ENCODE assay signal across 33 cellular contexts in the genomic region with DNA sequence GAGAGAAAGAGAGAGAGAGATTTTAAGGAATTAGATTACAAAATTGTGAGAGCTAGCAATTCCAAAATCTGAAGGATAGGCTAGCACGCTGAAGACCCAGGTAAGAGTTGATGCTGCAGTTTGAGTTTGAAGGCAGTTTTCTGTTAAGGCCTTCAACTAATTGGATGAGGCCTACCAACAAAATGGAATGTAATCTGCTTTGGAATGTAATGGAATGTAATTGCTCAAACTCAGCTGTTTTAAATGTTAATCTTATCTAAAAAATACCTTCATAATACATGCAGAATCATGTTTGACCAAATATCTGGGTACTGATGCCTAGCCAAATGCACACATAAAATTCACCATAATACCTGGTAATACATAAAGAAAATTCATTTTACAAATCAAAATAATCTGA.
"Had no signal": no experiment of that assay in that cellular context is flagged by ENCODE, and none has a peak within 500 bp of the region (broad histone marks: within the 10 kb centered on the region; RNA-seq: fewer than 3 reads in every experiment).

No MANE protein-coding gene starts in this region.

- H3K36me3 Mint-ChIP-seq: activated naive CD4-positive, alpha-beta T cell treated with anti-CD3 and anti-CD28 coated beads, Interleukin-2, amount 10 ng/mL, durations not matched to agents 7 days and 5 days; activated naive CD8-positive, alpha-beta T cell treated with anti-CD3 and anti-CD28 coated beads, Interleukin-2, amount 10 ng/mL, durations not matched to agents 7 days and 5 days; mesothelial cell of epicardium; naive B cell; stimulated activated naive B cell treated with anti-CD40 and anti-IgM and Interleukin-4, amounts not matched to agents 10 μg/mL and 1 μg/mL and 100 μg/mL, for 72 hours had no signal

- H3K9me3 ChIP-seq: breast epithelium, heart right ventricle, pancreas, prostate gland, sigmoid colon, suprapubic skin, tibial artery, upper lobe of right lung had no signal

- H3K4me3 Mint-ChIP-seq: activated CD4-positive, alpha-beta memory T cell treated with anti-CD3 and anti-CD28 coated beads, Interleukin-2, amount 10 ng/mL, durations not matched to agents 7 days and 5 days; activated CD4-positive, alpha-beta T cell treated with anti-CD3 and anti-CD28 coated beads, Interleukin-2, amount 10 ng/mL, durations not matched to agents 24 days and 14 days; activated naive CD4-positive, alpha-beta T cell treated with anti-CD3 and anti-CD28 coated beads, Interleukin-2, amount 10 ng/mL, durations not matched to agents 7 days and 5 days; activated naive CD8-positive, alpha-beta T cell treated with anti-CD3 and anti-CD28 coated beads, Interleukin-2, amount 10 ng/mL, durations not matched to agents 7 days and 5 days; activated T-cell treated with anti-CD3 and anti-CD28 coated beads, Interleukin-2, amount 50 U/mL, for 24 hours; dendritic cell treated with granulocyte-macrophage colony-stimulating factor and Interleukin-4, amounts not matched to agents 40 ng/mL and 50 ng/mL, for 4 days; endodermal cell; mesothelial cell of epicardium; naive B cell; nephron progenitor cell; stimulated activated naive B cell treated with anti-CD40 and anti-IgM and Interleukin-4, amounts not matched to agents 10 μg/mL and 1 μg/mL and 100 μg/mL, for 72 hours; T-helper 1 cell treated with Interleukin-12 subunit alpha and Interleukin-12 subunit beta and Interleukin-4 antibody, amounts not matched to agents 30 μg/mL and 1 μg/mL, for 36 hours had no signal

- H3K27me3 ChIP-seq: breast epithelium, heart right ventricle, pancreas, sigmoid colon, suprapubic skin, tibial artery, upper lobe of right lung had no signal

- H3K4me1 ChIP-seq: breast epithelium, pancreas, prostate gland, suprapubic skin, upper lobe of right lung had no signal

- ATAC-seq: esophagus mucosa; heart right ventricle; left ventricle myocardium superior; pancreas; stimulated activated naive B cell treated with anti-CD40 and anti-IgM and Interleukin-4, amounts not matched to agents 10 μg/mL and 1 μg/mL and 100 μg/mL, for 72 hours; upper lobe of right lung had no signal

- H3K4me2 ChIP-seq: smooth muscle cell had no signal

- H3K4me3 ChIP-seq: breast epithelium, heart right ventricle, pancreas, prostate gland, sigmoid colon, smooth muscle cell, suprapubic skin, tibial artery, upper lobe of right lung had no signal

- DNase-seq: activated CD4-positive, alpha-beta memory T cell treated with anti-CD3 and anti-CD28 coated beads, Interleukin-2, amount 10 ng/mL, durations not matched to agents 7 days and 5 days; activated CD4-positive, alpha-beta T cell treated with anti-CD3 and anti-CD28 coated beads, Interleukin-2, amount 10 ng/mL, durations not matched to agents 24 days and 14 days; activated CD4-positive, CD25-positive, alpha-beta regulatory T cell treated with anti-CD3 and anti-CD28 coated beads, Interleukin-2, amount 50 U/mL, for 72 hours; activated CD8-positive, alpha-beta memory T cell treated with anti-CD3 and anti-CD28 coated beads, Interleukin-2, amount 50 U/mL, for 48 hours; activated gamma-delta T cell; activated naive CD4-positive, alpha-beta T cell treated with anti-CD3 and anti-CD28 coated beads, Interleukin-2, amount 10 ng/mL, durations not matched to agents 7 days and 5 days; activated naive CD8-positive, alpha-beta T cell treated with anti-CD3 and anti-CD28 coated beads, Interleukin-2, amount 10 ng/mL, durations not matched to agents 7 days and 5 days; activated T-cell treated with anti-CD3 and anti-CD28 coated beads, Interleukin-2, amount 50 U/mL, for 24 hours; amniotic stem cell; central memory CD4-positive, alpha-beta T cell; endodermal cell; foreskin melanocyte; heart right ventricle; left ventricle myocardium superior; naive B cell; nephron progenitor cell; nucleus accumbens; pancreas; retina; sigmoid colon; stimulated activated CD4-positive, alpha-beta T cell treated with anti-CD3 and anti-CD28 coated beads, Interleukin-1b, Interleukin-23, amount 100 ng/mL, for 48 hours; stimulated activated naive B cell treated with anti-CD40 and anti-IgM and Interleukin-4, amounts not matched to agents 10 μg/mL and 1 μg/mL and 100 μg/mL, for 72 hours; T-helper 9 cell; tibial artery; upper lobe of right lung had no signal

- H3K36me3 ChIP-seq: breast epithelium, heart right ventricle, pancreas, prostate gland, sigmoid colon, suprapubic skin, tibial artery, upper lobe of right lung had no signal

- H3K27ac Mint-ChIP-seq: activated CD4-positive, alpha-beta memory T cell treated with anti-CD3 and anti-CD28 coated beads, Interleukin-2, amount 10 ng/mL, durations not matched to agents 7 days and 5 days; activated CD4-positive, alpha-beta T cell treated with anti-CD3 and anti-CD28 coated beads, Interleukin-2, amount 10 ng/mL, durations not matched to agents 24 days and 14 days; activated naive CD4-positive, alpha-beta T cell treated with anti-CD3 and anti-CD28 coated beads, Interleukin-2, amount 10 ng/mL, durations not matched to agents 7 days and 5 days; activated naive CD8-positive, alpha-beta T cell treated with anti-CD3 and anti-CD28 coated beads, Interleukin-2, amount 10 ng/mL, durations not matched to agents 7 days and 5 days; activated T-cell treated with anti-CD3 and anti-CD28 coated beads, Interleukin-2, amount 50 U/mL, for 24 hours; dendritic cell treated with granulocyte-macrophage colony-stimulating factor and Interleukin-4, amounts not matched to agents 40 ng/mL and 50 ng/mL, for 4 days; endodermal cell; naive B cell; nephron progenitor cell; stimulated activated naive B cell treated with anti-CD40 and anti-IgM and Interleukin-4, amounts not matched to agents 10 μg/mL and 1 μg/mL and 100 μg/mL, for 72 hours; T-helper 1 cell treated with Interleukin-12 subunit alpha and Interleukin-12 subunit beta and Interleukin-4 antibody, amounts not matched to agents 30 μg/mL and 1 μg/mL, for 36 hours had no signal

- H3K4me1 Mint-ChIP-seq: activated CD4-positive, alpha-beta memory T cell treated with anti-CD3 and anti-CD28 coated beads, Interleukin-2, amount 10 ng/mL, durations not matched to agents 7 days and 5 days; activated CD4-positive, alpha-beta T cell treated with anti-CD3 and anti-CD28 coated beads, Interleukin-2, amount 10 ng/mL, durations not matched to agents 24 days and 14 days; activated naive CD4-positive, alpha-beta T cell treated with anti-CD3 and anti-CD28 coated beads, Interleukin-2, amount 10 ng/mL, durations not matched to agents 7 days and 5 days; activated naive CD8-positive, alpha-beta T cell treated with anti-CD3 and anti-CD28 coated beads, Interleukin-2, amount 10 ng/mL, durations not matched to agents 7 days and 5 days; naive B cell; nephron progenitor cell; stimulated activated naive B cell treated with anti-CD40 and anti-IgM and Interleukin-4, amounts not matched to agents 10 μg/mL and 1 μg/mL and 100 μg/mL, for 72 hours had no signal

- H3K27ac ChIP-seq: breast epithelium, heart right ventricle, pancreas, prostate gland, sigmoid colon, suprapubic skin, tibial artery, upper lobe of right lung had no signal

- FAIRE-seq: pancreas had no signal

- H3K27me3 Mint-ChIP-seq: activated CD4-positive, alpha-beta memory T cell treated with anti-CD3 and anti-CD28 coated beads, Interleukin-2, amount 10 ng/mL, durations not matched to agents 7 days and 5 days; activated CD4-positive, alpha-beta T cell treated with anti-CD3 and anti-CD28 coated beads, Interleukin-2, amount 10 ng/mL, durations not matched to agents 24 days and 14 days; activated naive CD4-positive, alpha-beta T cell treated with anti-CD3 and anti-CD28 coated beads, Interleukin-2, amount 10 ng/mL, durations not matched to agents 7 days and 5 days; activated naive CD8-positive, alpha-beta T cell treated with anti-CD3 and anti-CD28 coated beads, Interleukin-2, amount 10 ng/mL, durations not matched to agents 7 days and 5 days; activated T-cell treated with anti-CD3 and anti-CD28 coated beads, Interleukin-2, amount 50 U/mL, for 24 hours; dendritic cell treated with granulocyte-macrophage colony-stimulating factor and Interleukin-4, amounts not matched to agents 40 ng/mL and 50 ng/mL, for 4 days; naive B cell; stimulated activated naive B cell treated with anti-CD40 and anti-IgM and Interleukin-4, amounts not matched to agents 10 μg/mL and 1 μg/mL and 100 μg/mL, for 72 hours had no signal

- H3K9me3 Mint-ChIP-seq: activated CD4-positive, alpha-beta memory T cell treated with anti-CD3 and anti-CD28 coated beads, Interleukin-2, amount 10 ng/mL, durations not matched to agents 7 days and 5 days; activated CD4-positive, alpha-beta T cell treated with anti-CD3 and anti-CD28 coated beads, Interleukin-2, amount 10 ng/mL, durations not matched to agents 24 days and 14 days; activated naive CD8-positive, alpha-beta T cell treated with anti-CD3 and anti-CD28 coated beads, Interleukin-2, amount 10 ng/mL, durations not matched to agents 7 days and 5 days; activated T-cell treated with anti-CD3 and anti-CD28 coated beads, Interleukin-2, amount 50 U/mL, for 24 hours; dendritic cell treated with granulocyte-macrophage colony-stimulating factor and Interleukin-4, amounts not matched to agents 40 ng/mL and 50 ng/mL, for 4 days; endodermal cell; mesothelial cell of epicardium; nephron progenitor cell; stimulated activated naive B cell treated with anti-CD40 and anti-IgM and Interleukin-4, amounts not matched to agents 10 μg/mL and 1 μg/mL and 100 μg/mL, for 72 hours; T-helper 1 cell treated with Interleukin-12 subunit alpha and Interleukin-12 subunit beta and Interleukin-4 antibody, amounts not matched to agents 30 μg/mL and 1 μg/mL, for 36 hours had no signal
